ENCODE assay signal across 2 cellular contexts in genomic region chr2:60520477-60520876, GRCh38.
TF ChIP-seq lines count a peak whose summit lies in the region.

No MANE protein-coding gene starts in this region.

TF ChIP-seq in IMR-90, 13 proteins besides CTCF, POLR2A, EP300 and RAD21:
- TF ChIP-seq MAFK (IDR thresholded peaks at IDR 0.05; ENCODE audit: low read depth, low read length): no peak
- no peak for TF ChIP-seq MAZ (IDR thresholded peaks at IDR 0.05; ENCODE audit: borderline replicate concordance, low read depth, low read length)
- no peak for TF ChIP-seq ELK1 (IDR thresholded peaks at IDR 0.05; ENCODE audit: borderline replicate concordance, low read depth, low read length)
- TF ChIP-seq FOS (IDR thresholded peaks at IDR 0.05; ENCODE audit: low read depth, low read length): no peak
- no peak for TF ChIP-seq NFE2L2 (IDR thresholded peaks at IDR 0.05; ENCODE audit: low read depth, low read length)
- no peak for TF ChIP-seq SMC3 (IDR thresholded peaks at IDR 0.05; ENCODE audit: low read depth, low read length)
- TF ChIP-seq CEBPB (IDR thresholded peaks at IDR 0.05; ENCODE audit: low read depth, low read length): no peak
- no peak for TF ChIP-seq BHLHE40 (IDR thresholded peaks at IDR 0.05; ENCODE audit: low read depth, low read length)
- TF ChIP-seq RCOR1 (IDR thresholded peaks at IDR 0.05; ENCODE audit: insufficient replicate concordance, low read length): no peak
- no peak for TF ChIP-seq RFX5 (IDR thresholded peaks at IDR 0.05; ENCODE audit: low read depth, low read length)
- TF ChIP-seq CHD1 (IDR thresholded peaks at IDR 0.05; ENCODE audit: low read depth, low read length): no peak
- TF ChIP-seq MXI1 (IDR thresholded peaks at IDR 0.05; ENCODE audit: borderline replicate concordance, low read depth, low read length): no peak
- TF ChIP-seq USF2 (IDR thresholded peaks at IDR 0.05; ENCODE audit: low read depth, low read length): no peak

TF ChIP-seq in GM12878, 131 proteins besides CTCF, POLR2A, EP300 and RAD21:
- TF ChIP-seq BRCA1 (IDR thresholded peaks at IDR 0.05; ENCODE audit: low read depth, low read length): no peak
- peak; percentile 52 for TF ChIP-seq JUNB (IDR thresholded peaks at IDR 0.05)
- TF ChIP-seq MLLT1 (IDR thresholded peaks at IDR 0.05): no peak
- TF ChIP-seq ZNF592 (IDR thresholded peaks at IDR 0.05): no peak
- no peak for TF ChIP-seq SPI1 (IDR thresholded peaks at IDR 0.05; ENCODE audit: borderline replicate concordance, insufficient read depth, low read depth, low read length)
- no peak for TF ChIP-seq HSF1 (IDR thresholded peaks at IDR 0.05; ENCODE audit: low read depth, low read length)
- no peak for TF ChIP-seq CBX3 (IDR thresholded peaks at IDR 0.05; ENCODE audit: borderline replicate concordance, low read depth)
- TF ChIP-seq LARP7 (IDR thresholded peaks at IDR 0.05): no peak
- TF ChIP-seq SMC3 (IDR thresholded peaks at IDR 0.05; ENCODE audit: borderline replicate concordance, low read length): no peak
- TF ChIP-seq DPF2 (IDR thresholded peaks at IDR 0.05): no peak
- 0 out of 2 replicates have a peak, but pooled peaks have one; percentile 18 for TF ChIP-seq EED (IDR thresholded peaks at IDR 0.05; ENCODE audit: low read depth)
- no peak for TF ChIP-seq BCL11A (IDR thresholded peaks at IDR 0.05; ENCODE audit: low read depth, low read length)
- no peak for TF ChIP-seq TARDBP (IDR thresholded peaks at IDR 0.05; ENCODE audit: borderline replicate concordance)
- TF ChIP-seq RUNX3 (IDR thresholded peaks at IDR 0.05; ENCODE audit: low read length): peak; percentile 53; the same call in 1 of the 2 replicates
- no peak for TF ChIP-seq RAD51 (IDR thresholded peaks at IDR 0.05)
- no peak for TF ChIP-seq STAT3 (IDR thresholded peaks at IDR 0.05; ENCODE audit: low read depth, low read length)
- TF ChIP-seq IRF4 (IDR thresholded peaks at IDR 0.05; ENCODE audit: low read depth, low read length): no peak
- peak; percentile 44; the same call in 1 of the 2 replicates for TF ChIP-seq NFIC (IDR thresholded peaks at IDR 0.05; ENCODE audit: low read depth, low read length)
- TF ChIP-seq, protein P1, sequence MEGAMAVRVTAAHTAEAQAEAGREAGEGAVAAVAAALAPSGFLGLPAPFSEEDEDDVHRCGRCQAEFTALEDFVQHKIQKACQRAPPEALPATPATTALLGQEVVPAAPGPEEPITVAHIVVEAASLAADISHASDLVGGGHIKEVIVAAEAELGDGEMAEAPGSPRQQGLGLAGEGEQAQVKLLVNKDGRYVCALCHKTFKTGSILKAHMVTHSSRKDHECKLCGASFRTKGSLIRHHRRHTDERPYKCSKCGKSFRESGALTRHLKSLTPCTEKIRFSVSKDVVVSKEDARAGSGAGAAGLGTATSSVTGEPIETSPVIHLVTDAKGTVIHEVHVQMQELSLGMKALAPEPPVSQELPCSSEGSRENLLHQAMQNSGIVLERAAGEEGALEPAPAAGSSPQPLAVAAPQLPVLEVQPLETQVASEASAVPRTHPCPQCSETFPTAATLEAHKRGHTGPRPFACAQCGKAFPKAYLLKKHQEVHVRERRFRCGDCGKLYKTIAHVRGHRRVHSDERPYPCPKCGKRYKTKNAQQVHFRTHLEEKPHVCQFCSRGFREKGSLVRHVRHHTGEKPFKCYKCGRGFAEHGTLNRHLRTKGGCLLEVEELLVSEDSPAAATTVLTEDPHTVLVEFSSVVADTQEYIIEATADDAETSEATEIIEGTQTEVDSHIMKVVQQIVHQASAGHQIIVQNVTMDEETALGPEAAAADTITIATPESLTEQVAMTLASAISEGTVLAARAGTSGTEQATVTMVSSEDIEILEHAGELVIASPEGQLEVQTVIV (IDR thresholded peaks at IDR 0.05; ENCODE audit: borderline replicate concordance, partially characterized antibody): no peak
- no peak for TF ChIP-seq ZSCAN29 (IDR thresholded peaks at IDR 0.05)
- no peak for TF ChIP-seq SREBF1 (IDR thresholded peaks at IDR 0.05; ENCODE audit: low read length)
- 0 out of 3 replicates have a peak, but pooled peaks have one; percentile 34 for TF ChIP-seq POU2F2 (IDR thresholded peaks at IDR 0.05; ENCODE audit: borderline replicate concordance, low read depth, low read length)
- TF ChIP-seq ASH2L (IDR thresholded peaks at IDR 0.05; ENCODE audit: borderline replicate concordance, low read depth): no peak
- no peak for TF ChIP-seq CEBPZ (IDR thresholded peaks at IDR 0.05; ENCODE audit: low read depth, low read length)
TF ChIP-seq in GM12878: peak in this region for 5.
